In the genomic region with DNA sequence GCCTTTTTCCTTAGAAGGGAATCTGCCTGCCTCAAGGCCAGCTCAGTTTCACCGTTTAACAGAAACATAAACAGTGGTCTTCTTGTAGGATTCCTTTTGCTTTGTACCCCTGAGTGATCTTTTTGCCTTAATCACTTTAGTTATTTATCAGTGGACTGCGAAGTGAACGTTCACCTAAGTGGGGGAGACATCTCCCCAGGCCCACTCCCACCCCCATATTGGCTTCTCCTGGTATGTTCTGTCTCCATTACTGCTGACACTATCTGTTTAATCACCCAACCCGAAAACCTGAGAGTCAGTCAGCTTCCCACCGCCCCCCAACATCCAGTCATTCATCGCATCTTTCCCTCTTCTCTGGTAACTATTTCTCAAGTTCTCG, we compare ENCODE assay signal across 10 cellular contexts. TPM values are rescaled to one million over a fixed set of nuclear protein-coding genes. Genes with fewer than 3 reads are reported as not detected.
DNase-seq lines count a peak whose midpoint lies in the region; ATAC-seq and TF ChIP-seq lines count a peak whose summit lies in the region.
"Had no signal": no experiment of that assay in that cellular context is flagged by ENCODE, and none has a peak within 500 bp of the region (broad histone marks: within the 10 kb centered on the region; RNA-seq: fewer than 3 reads in every experiment).

No MANE protein-coding gene starts in this region.

- peaks cover 17 to 93% (median 61%) of the 10 kb centered on the region in 6 donors for H3K4me1 ChIP-seq in spleen

- H3K4me3 ChIP-seq in fibroblast of pulmonary artery (replicated peaks; ENCODE audit: low read depth, low read length) = peak overlapping the region; percentile 78
- H3K4me3 ChIP-seq in spleen = peak overlapping the region in 5 of 8 donors; percentile 74 to 97 (median 84)

- POLR2A ChIA-PET in T-cell (lab: Charles Lee) = interaction anchor here in 1 of 2 donors (0.6 kb wide), 1 partner anchor 466 kb away, joined by 3 read pairs; no protein-coding TSS in a partner anchor

- peak overlapping the region; percentile 24 for H3K27ac Mint-ChIP-seq in activated CD8-positive, alpha-beta memory T cell treated with anti-CD3 and anti-CD28 coated beads, Interleukin-2, amount 10 ng/mL, durations not matched to agents 7 days and 5 days
- no peak overlapping the region for H3K27ac Mint-ChIP-seq in T-cell

- H3K9me3 ChIP-seq in spleen = no peaks in the 10 kb centered on the region
- H3K9me3 ChIP-seq: sigmoid colon had no signal

- no peak overlapping the region for H3K27ac ChIP-seq in spleen

- peak overlapping the region; percentile 90 for H3K4me3 Mint-ChIP-seq in activated CD8-positive, alpha-beta memory T cell treated with anti-CD3 and anti-CD28 coated beads, Interleukin-2, amount 10 ng/mL, durations not matched to agents 7 days and 5 days
- peak overlapping the region; percentile 47 to 96 (median 93) for H3K4me3 Mint-ChIP-seq in T-cell

- peaks cover 48% of the 10 kb centered on the region for H3K36me3 Mint-ChIP-seq in activated CD8-positive, alpha-beta memory T cell treated with anti-CD3 and anti-CD28 coated beads, Interleukin-2, amount 10 ng/mL, durations not matched to agents 7 days and 5 days
- H3K36me3 Mint-ChIP-seq in T-cell = peaks cover 43% of the 10 kb centered on the region

- no peaks in the 10 kb centered on the region for H3K27me3 Mint-ChIP-seq in activated CD8-positive, alpha-beta memory T cell treated with anti-CD3 and anti-CD28 coated beads, Interleukin-2, amount 10 ng/mL, durations not matched to agents 7 days and 5 days
- no peaks in the 10 kb centered on the region for H3K27me3 Mint-ChIP-seq in T-cell

- TF ChIP-seq POLR2A in spleen (IDR thresholded peaks at IDR 0.05) = no peak

- peaks cover 0 to 49% (median 10%) of the 10 kb centered on the region in 6 donors for H3K36me3 ChIP-seq in spleen

- 75 to 84% (median 82%) methylated on average over 7 of the region's 7 CpGs for WGBS in spleen, 5 donors

- ATAC-seq in activated CD8-positive, alpha-beta memory T cell treated with anti-CD3 and anti-CD28 coated beads, Interleukin-2, amount 10 ng/mL, durations not matched to agents 7 days and 5 days = no peak
- no peak for ATAC-seq in T-cell (replicated peaks in 1 of 4)

- no peak for DNase-seq in activated CD8-positive, alpha-beta memory T cell treated with anti-CD3 and anti-CD28 coated beads, Interleukin-2, amount 10 ng/mL, durations not matched to agents 7 days and 5 days
- no peak for DNase-seq in activated CD8-positive, alpha-beta memory T cell treated with anti-CD3 and anti-CD28 coated beads for 24 hours
- no peak for DNase-seq in T-cell
- no peak for DNase-seq in fibroblast of pulmonary artery (ENCODE audit: low read depth)
- DNase-seq in spleen = no peak
- no peak for DNase-seq in NCI-H1417 (lab: John Stamatoyannopoulos, UW)
- DNase-seq in GM20000 (ENCODE audit: low spot score) = no peak
- DNase-seq in NCI-H748 treated with DMSO at 0.1 percent for 48 hours (lab: John Stamatoyannopoulos, UW) = no peak
- DNase-seq: activated CD4-positive, alpha-beta T cell treated with anti-CD3 and anti-CD28 coated beads, Interleukin-2, amount 50 U/mL, for 48 hours; sigmoid colon had no signal

- CTCF ChIA-PET in activated CD8-positive, alpha-beta memory T cell treated with anti-CD3 and anti-CD28 coated beads, Interleukin-2, amount 10 ng/mL, durations not matched to agents 7 days and 5 days (lab: Charles Lee) = interaction anchor here (1.3 to 2.2 kb wide), 3 partner anchors 13 to 88 kb away, joined by 3 to 7 read pairs (median 5); a partner anchor contains a TSS
- CTCF ChIA-PET in T-cell (lab: Charles Lee) = interaction anchor here (0.6 to 1.1 kb wide), 2 partner anchors 52 to 88 kb away, joined by 3 read pairs; a partner anchor contains a TSS

- no peaks in the 10 kb centered on the region for H3K9me3 Mint-ChIP-seq in activated CD8-positive, alpha-beta memory T cell treated with anti-CD3 and anti-CD28 coated beads, Interleukin-2, amount 10 ng/mL, durations not matched to agents 7 days and 5 days (ENCODE audit: low read depth)
- no peaks in the 10 kb centered on the region for H3K9me3 Mint-ChIP-seq in T-cell

- H3K4me1 Mint-ChIP-seq in activated CD8-positive, alpha-beta memory T cell treated with anti-CD3 and anti-CD28 coated beads, Interleukin-2, amount 10 ng/mL, durations not matched to agents 7 days and 5 days = peaks cover 56% of the 10 kb centered on the region
- H3K4me1 Mint-ChIP-seq in T-cell = peaks cover 68 to 75% (median 69%) of the 10 kb centered on the region in 3 donors

- intact Hi-C loops in spleen (cut with DNase I; ENCODE audit: low total_unique reads) = loop anchor here (10.0 kb wide), 1 partner anchor 82 kb away; no protein-coding TSS in a partner anchor

- no peaks in the 10 kb centered on the region for H3K27me3 ChIP-seq in spleen (replicated peaks in 1 of 7)
- H3K27me3 ChIP-seq: sigmoid colon had no signal

- TF ChIP-seq CTCF in fibroblast of pulmonary artery (IDR thresholded peaks at IDR 0.05; ENCODE audit: low read length, missing control alignments) = no peak
- no peak for TF ChIP-seq CTCF in spleen (IDR thresholded peaks at IDR 0.05 in 8 of 11, conservative IDR thresholded peaks at IDR 0.05 in 3 of 11)
- no peak for TF ChIP-seq CTCF in GM20000 (IDR thresholded peaks at IDR 0.05; ENCODE audit: extremely low read depth, missing control alignments)

RNA-seq across cellular contexts. Expression of a gene that starts 1.4 kb away (rescaled TPM):
- 10 to 100 TPM; 43.5 to 52.3 TPM for total RNA-seq in activated CD8-positive, alpha-beta memory T cell treated with anti-CD3 and anti-CD28 coated beads, Interleukin-2, amount 10 ng/mL, durations not matched to agents 7 days and 5 days
- total RNA-seq in T-cell = 10 to 100 TPM; 12.8 to 26.0 (median 19.6) TPM
- 10 to 100 TPM; 14.8 to 23.6 (median 16.8) TPM for total RNA-seq in spleen
- polyA plus RNA-seq in spleen = 1 to 10 TPM; 4.2 to 5.3 (median 5.3) TPM

RNA-seq across cellular contexts. Expression of a gene that starts 1.6 kb away (rescaled TPM):
- total RNA-seq in activated CD8-positive, alpha-beta memory T cell treated with anti-CD3 and anti-CD28 coated beads, Interleukin-2, amount 10 ng/mL, durations not matched to agents 7 days and 5 days = 10 to 100 TPM; 13.9 to 15.1 TPM
- 10 to 100 TPM in 3 of 5 donors, 1 to 10 TPM in 2; 6.3 to 13.7 (median 10.8) TPM for total RNA-seq in T-cell
- total RNA-seq in spleen = 10 to 100 TPM; 11.5 to 19.5 (median 13.3) TPM
- polyA plus RNA-seq in spleen = 1 to 10 TPM; 1.4 to 2.2 (median 2.1) TPM
